ENCODE assay signal across 8 cellular contexts in the genomic region with DNA sequence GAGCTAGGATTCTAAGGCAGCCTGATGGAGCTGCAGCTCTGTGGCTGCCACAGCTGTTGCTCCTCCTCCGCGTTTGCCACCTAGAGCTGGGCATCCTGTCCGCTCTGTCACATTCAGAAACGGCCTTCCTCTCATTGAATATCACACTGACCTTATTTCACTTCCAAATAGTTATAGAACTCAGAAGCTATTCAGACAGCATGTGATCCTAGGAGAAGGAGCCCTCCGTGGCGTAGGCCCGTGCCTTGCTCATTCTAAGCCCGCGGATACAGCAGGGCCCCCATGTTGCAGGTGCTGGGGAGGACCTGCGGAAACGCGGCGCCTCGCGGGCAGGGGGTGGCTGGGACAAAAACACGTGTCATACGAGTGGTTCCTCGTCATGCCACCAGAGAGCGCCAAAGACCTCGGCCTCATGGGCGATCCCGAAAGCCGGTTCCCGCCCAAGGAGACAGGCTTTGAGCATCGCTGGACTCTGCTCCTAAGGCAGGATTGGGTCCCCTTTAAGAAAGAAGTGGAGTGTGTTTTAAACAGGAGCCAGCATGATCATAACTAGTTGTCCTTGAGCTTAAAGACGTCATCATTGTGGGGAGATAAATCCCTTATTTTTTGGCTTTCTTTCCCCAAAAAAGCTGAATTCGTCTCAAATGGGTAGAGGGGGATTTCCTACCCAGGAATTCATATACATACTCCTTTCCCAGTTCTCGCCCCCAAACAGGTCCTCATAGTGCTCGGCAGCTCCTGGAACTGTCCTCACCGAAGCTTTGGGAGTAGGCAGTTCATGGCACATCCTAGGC. TPM values are rescaled to one million over a fixed set of nuclear protein-coding genes. Genes with fewer than 3 reads are reported as not detected.
DNase-seq lines count a peak whose midpoint lies in the region; ATAC-seq and TF ChIP-seq lines count a peak whose summit lies in the region.

No MANE protein-coding gene starts in this region.

- peak; percentile 87 for TF ChIP-seq CTCF in epithelial cell of esophagus (IDR thresholded peaks at IDR 0.05; ENCODE audit: insufficient read depth, low read depth, low read length, missing control alignments)

- no peaks in the 10 kb centered on the region for H3K36me3 Mint-ChIP-seq in CD4-positive, alpha-beta memory T cell
- H3K36me3 Mint-ChIP-seq in naive B cell, result no peaks in the 10 kb centered on the region

- CTCF ChIA-PET in CD4-positive, alpha-beta memory T cell (lab: Charles Lee; ENCODE audit: partially characterized antibody), result interaction anchor here (0.6 to 6.4 kb wide), 63 partner anchors 10 to 693 kb away, joined by 3 to 174 read pairs (median 4); a partner anchor contains a TSS

- H3K4me1 Mint-ChIP-seq in CD4-positive, alpha-beta memory T cell, result peaks cover 2 to 14% (median 9%) of the 10 kb centered on the region in 4 donors
- peaks cover 10 to 14% (median 13%) of the 10 kb centered on the region in 3 donors for H3K4me1 Mint-ChIP-seq in naive B cell

- H3K27me3 ChIP-seq in CD4-positive, alpha-beta memory T cell (ENCODE audit: insufficient read depth, low read length), result no peaks in the 10 kb centered on the region

- no peaks in the 10 kb centered on the region for H3K9me3 Mint-ChIP-seq in CD4-positive, alpha-beta memory T cell
- H3K9me3 Mint-ChIP-seq in naive B cell, result no peaks in the 10 kb centered on the region

- intact Hi-C loops in CD4-positive, alpha-beta memory T cell (cut with micrococcal nuclease), result loop anchor here (1.0 to 2.0 kb wide), 9 partner anchors 18 to 693 kb away; a partner anchor contains a TSS

- DNase-seq in CD4-positive, alpha-beta memory T cell, result peak; percentile 72 to 78 (median 74)
- DNase-seq in NOMO-1 (lab: John Stamatoyannopoulos, UW; ENCODE audit: unreplicated experiment in 2 of 2), result peak; percentile 40 to 59
- peak; percentile 65 for DNase-seq in activated CD8-positive, alpha-beta memory T cell treated with anti-CD3 and anti-CD28 coated beads, Interleukin-2, amount 50 U/mL, for 24 hours (ENCODE audit: extremely low read depth)
- peak; percentile 77 for DNase-seq in epithelial cell of esophagus (ENCODE audit: low read depth)
- DNase-seq in naive B cell, result peak; percentile 63
- peak; percentile 64 to 68 for DNase-seq in stimulated activated CD8-positive, alpha-beta memory T cell treated with anti-CD3 and anti-CD28 coated beads, Interleukin-7, amount 100 ng/mL, for 4 hours (ENCODE audit: low read depth in 2 of 2)

- H3K36me3 ChIP-seq in CD4-positive, alpha-beta memory T cell (ENCODE audit: insufficient read depth, low read length), result no peaks in the 10 kb centered on the region

- no peak overlapping the region for H3K27ac ChIP-seq in CD4-positive, alpha-beta memory T cell (ENCODE audit: low read depth, low read length)

- H3K4me3 ChIP-seq in CD4-positive, alpha-beta memory T cell (ENCODE audit: low read length in 2 of 2), result peak overlapping the region in 1 of 2 donors; percentile 6
- H3K4me3 ChIP-seq in epithelial cell of esophagus (ENCODE audit: low read length), result no peak overlapping the region

- peaks cover 10% of the 10 kb centered on the region for H3K4me1 ChIP-seq in CD4-positive, alpha-beta memory T cell (ENCODE audit: insufficient read depth, low read length)

- H3K9me3 ChIP-seq in CD4-positive, alpha-beta memory T cell (ENCODE audit: control insufficient read depth in 1 of 2, low read length in 2 of 2), result no peaks in the 10 kb centered on the region

- POLR2A ChIA-PET in CD4-positive, alpha-beta memory T cell (lab: Charles Lee; ENCODE audit: partially characterized antibody), result interaction anchor here (0.7 to 1.6 kb wide), 4 partner anchors 18 to 375 kb away, joined by 3 to 4 read pairs (median 3); a partner anchor contains a TSS

- peak overlapping the region; percentile 18 to 79 (median 64) for H3K4me3 Mint-ChIP-seq in CD4-positive, alpha-beta memory T cell
- H3K4me3 Mint-ChIP-seq in naive B cell, result peak overlapping the region in 7 of 8 donors; percentile 44 to 88 (median 72)

- peak overlapping the region in 5 of 7 donors; percentile 55 to 88 (median 81) for H3K27ac Mint-ChIP-seq in CD4-positive, alpha-beta memory T cell
- peak overlapping the region in 4 of 6 donors; percentile 53 to 93 (median 82) for H3K27ac Mint-ChIP-seq in naive B cell

- H3K27me3 Mint-ChIP-seq in CD4-positive, alpha-beta memory T cell, result peaks cover 0 to 3% of the 10 kb centered on the region in 2 donors
- peaks cover 0 to 9% (median 6%) of the 10 kb centered on the region in 3 donors for H3K27me3 Mint-ChIP-seq in naive B cell

- ATAC-seq in GM19463 (IDR thresholded peaks at IDR 0.05; ENCODE audit: unreplicated experiment) (peak; percentile 91), HG03565 (IDR thresholded peaks at IDR 0.05; ENCODE audit: unreplicated experiment) (peak; percentile 78), naive B cell (ENCODE audit: low read depth in 2 of 2) (peak; percentile 92 to 95)

RNA-seq across cellular contexts. Expression of a gene that starts 17.9 kb away (rescaled TPM):
- total RNA-seq in CD4-positive, alpha-beta memory T cell, result 10 to 100 TPM; 16.2 to 17.1 TPM
- polyA plus RNA-seq in CD4-positive, alpha-beta memory T cell, result 10 to 100 TPM in 1 of 2 donors, 1 to 10 TPM in 1; 4.8 to 12.1 TPM
- polyA plus RNA-seq in naive B cell (ENCODE audit: low read depth in 6 of 6), result 10 to 100 TPM in 5 of 6 donors, 1 to 10 TPM in 1; 4.8 to 26.2 (median 18.2) TPM
